ENCODE assay signal across 24 cellular contexts in genomic region chr19:15507068-15508034, GRCh38. TPM values are rescaled to one million over a fixed set of nuclear protein-coding genes. Genes with fewer than 3 reads are reported as not detected.
DNase-seq lines count a peak whose midpoint lies in the region; ATAC-seq and TF ChIP-seq lines count a peak whose summit lies in the region.
"Had no signal": no experiment of that assay in that cellular context is flagged by ENCODE, and none has a peak within 500 bp of the region (broad histone marks: within the 10 kb centered on the region; RNA-seq: fewer than 3 reads in every experiment).

No MANE protein-coding gene starts in this region.

- H3K9me3 ChIP-seq in naive thymus-derived CD4-positive, alpha-beta T cell (ENCODE audit: control insufficient read depth in 2 of 3, low read length in 3 of 3) = no peaks in the 10 kb centered on the region
- no peaks in the 10 kb centered on the region for H3K9me3 ChIP-seq in effector memory CD4-positive, alpha-beta T cell (ENCODE audit: control insufficient read depth, low read length)
- H3K9me3 ChIP-seq: ascending aorta; BLaER1 treated with 17β-estradiol and CSF1 and Interleukin-3, amounts not matched to agents 10 nM and 100 nM; pancreas; right lobe of liver; thoracic aorta had no signal

- no peaks in the 10 kb centered on the region for H3K9me3 Mint-ChIP-seq in activated CD8-positive, alpha-beta memory T cell treated with anti-CD3 and anti-CD28 coated beads, Interleukin-2, amount 10 ng/mL, durations not matched to agents 7 days and 5 days (ENCODE audit: low read depth)
- H3K9me3 Mint-ChIP-seq in activated CD4-positive, alpha-beta memory T cell treated with anti-CD3 and anti-CD28 coated beads, Interleukin-2, amount 10 ng/mL, durations not matched to agents 7 days and 5 days = no peaks in the 10 kb centered on the region
- H3K9me3 Mint-ChIP-seq in naive thymus-derived CD4-positive, alpha-beta T cell = peaks cover 0 to 2% (median 0%) of the 10 kb centered on the region in 11 donors
- no peaks in the 10 kb centered on the region for H3K9me3 Mint-ChIP-seq in osteocyte (ENCODE audit: unreplicated experiment)

- no peak overlapping the region for H3K4me3 Mint-ChIP-seq in activated CD8-positive, alpha-beta memory T cell treated with anti-CD3 and anti-CD28 coated beads, Interleukin-2, amount 10 ng/mL, durations not matched to agents 7 days and 5 days
- peak overlapping the region; percentile 46 for H3K4me3 Mint-ChIP-seq in activated CD4-positive, alpha-beta memory T cell treated with anti-CD3 and anti-CD28 coated beads, Interleukin-2, amount 10 ng/mL, durations not matched to agents 7 days and 5 days
- peak overlapping the region in 9 of 10 donors; percentile 12 to 84 (median 79) for H3K4me3 Mint-ChIP-seq in naive thymus-derived CD4-positive, alpha-beta T cell
- no peak overlapping the region for H3K4me3 Mint-ChIP-seq in osteocyte (ENCODE audit: unreplicated experiment)

- H3K4me3 ChIP-seq in naive thymus-derived CD4-positive, alpha-beta T cell (ENCODE audit: low read length) = no peak overlapping the region
- H3K4me3 ChIP-seq in effector memory CD4-positive, alpha-beta T cell (ENCODE audit: insufficient read depth, low read depth, low read length, poor library complexity, severe bottlenecking) = no peak overlapping the region
- H3K4me3 ChIP-seq: hepatocyte, lung had no signal

- H3K4me1 Mint-ChIP-seq in activated CD8-positive, alpha-beta memory T cell treated with anti-CD3 and anti-CD28 coated beads, Interleukin-2, amount 10 ng/mL, durations not matched to agents 7 days and 5 days = peaks cover 24% of the 10 kb centered on the region
- peaks cover 31% of the 10 kb centered on the region for H3K4me1 Mint-ChIP-seq in activated CD4-positive, alpha-beta memory T cell treated with anti-CD3 and anti-CD28 coated beads, Interleukin-2, amount 10 ng/mL, durations not matched to agents 7 days and 5 days
- H3K4me1 Mint-ChIP-seq in naive thymus-derived CD4-positive, alpha-beta T cell = peaks cover 9 to 22% (median 16%) of the 10 kb centered on the region in 7 donors
- no peaks in the 10 kb centered on the region for H3K4me1 Mint-ChIP-seq in osteocyte (ENCODE audit: unreplicated experiment)

- TF ChIP-seq CTCF in osteocyte (IDR thresholded peaks at IDR 0.05) = no peak

- no peak overlapping the region for H3K27ac ChIP-seq in naive thymus-derived CD4-positive, alpha-beta T cell (ENCODE audit: low read depth, low read length)
- H3K27ac ChIP-seq in effector memory CD4-positive, alpha-beta T cell (ENCODE audit: insufficient read depth, low read length, poor library complexity, severe bottlenecking) = no peak overlapping the region
- H3K27ac ChIP-seq: ascending aorta; BLaER1 treated with 17β-estradiol and CSF1 and Interleukin-3, amounts not matched to agents 10 nM and 100 nM; hepatocyte; pancreas; thoracic aorta had no signal

- DNase-seq in activated CD8-positive, alpha-beta memory T cell treated with anti-CD3 and anti-CD28 coated beads, Interleukin-2, amount 10 ng/mL, durations not matched to agents 7 days and 5 days = no peak
- no peak for DNase-seq in activated CD8-positive, alpha-beta memory T cell treated with anti-CD3 and anti-CD28 coated beads for 24 hours
- DNase-seq in D341Med (ENCODE audit: low spot score) = peak; percentile 22
- no peak for DNase-seq in activated CD4-positive, alpha-beta memory T cell treated with anti-CD3 and anti-CD28 coated beads, Interleukin-2, amount 10 ng/mL, durations not matched to agents 7 days and 5 days
- no peak for DNase-seq in naive thymus-derived CD4-positive, alpha-beta T cell
- DNase-seq in effector memory CD4-positive, alpha-beta T cell = no peak
- no peak for DNase-seq in osteocyte (ENCODE audit: extremely low spot score, unreplicated experiment)
- DNase-seq: ACHN; activated effector memory CD4-positive, alpha-beta T cell treated with Interleukin-2 at 50 U/mL for 16 hours; central memory CD4-positive, alpha-beta T cell; foreskin melanocyte; GDM1; NCI-H1436; NCI-H526; pancreas had no signal

- CTCF ChIA-PET in activated CD8-positive, alpha-beta memory T cell treated with anti-CD3 and anti-CD28 coated beads, Interleukin-2, amount 10 ng/mL, durations not matched to agents 7 days and 5 days (lab: Charles Lee) = interaction anchor here (1.2 to 1.4 kb wide), 2 partner anchors 48 to 353 kb away, joined by 3 to 4 read pairs; no protein-coding TSS in a partner anchor
- CTCF ChIA-PET in activated CD4-positive, alpha-beta memory T cell treated with anti-CD3 and anti-CD28 coated beads, Interleukin-2, amount 10 ng/mL, durations not matched to agents 7 days and 5 days (lab: Charles Lee) = interaction anchor here (1.2 to 1.4 kb wide), 2 partner anchors 43 to 88 kb away, joined by 3 read pairs; partner anchors contain the start of genes AKAP8L and RASAL3
- CTCF ChIA-PET in naive thymus-derived CD4-positive, alpha-beta T cell (lab: Charles Lee) = no interaction called here

- H3K36me3 ChIP-seq in naive thymus-derived CD4-positive, alpha-beta T cell (ENCODE audit: control insufficient read depth in 2 of 3, insufficient read depth in 3 of 3, low read length in 3 of 3) = no peaks in the 10 kb centered on the region
- H3K36me3 ChIP-seq in effector memory CD4-positive, alpha-beta T cell (ENCODE audit: control insufficient read depth, insufficient read depth, low read length) = no peaks in the 10 kb centered on the region
- H3K36me3 ChIP-seq: ascending aorta; BLaER1 treated with 17β-estradiol and CSF1 and Interleukin-3, amounts not matched to agents 10 nM and 100 nM; pancreas; right lobe of liver; thoracic aorta had no signal

- intact Hi-C loops in naive thymus-derived CD4-positive, alpha-beta T cell (cut with micrococcal nuclease) = no loop called here

- POLR2A ChIA-PET in activated CD4-positive, alpha-beta memory T cell treated with anti-CD3 and anti-CD28 coated beads, Interleukin-2, amount 10 ng/mL, durations not matched to agents 7 days and 5 days (lab: Charles Lee) = interaction anchor here (1.0 to 1.1 kb wide), 2 partner anchors 40 to 44 kb away, joined by 3 read pairs; no protein-coding TSS in a partner anchor
- POLR2A ChIA-PET in naive thymus-derived CD4-positive, alpha-beta T cell (lab: Charles Lee) = interaction anchor here (1.4 kb wide), 1 partner anchor 20 kb away, joined by 3 read pairs; no protein-coding TSS in a partner anchor

- H3K27me3 Mint-ChIP-seq in activated CD8-positive, alpha-beta memory T cell treated with anti-CD3 and anti-CD28 coated beads, Interleukin-2, amount 10 ng/mL, durations not matched to agents 7 days and 5 days = peaks cover 43% of the 10 kb centered on the region
- peaks cover 42% of the 10 kb centered on the region for H3K27me3 Mint-ChIP-seq in activated CD4-positive, alpha-beta memory T cell treated with anti-CD3 and anti-CD28 coated beads, Interleukin-2, amount 10 ng/mL, durations not matched to agents 7 days and 5 days
- peaks cover 0 to 50% (median 11%) of the 10 kb centered on the region in 5 donors for H3K27me3 Mint-ChIP-seq in naive thymus-derived CD4-positive, alpha-beta T cell
- peaks cover 4% of the 10 kb centered on the region for H3K27me3 Mint-ChIP-seq in osteocyte (ENCODE audit: unreplicated experiment)

- no peak for ATAC-seq in activated CD8-positive, alpha-beta memory T cell treated with anti-CD3 and anti-CD28 coated beads, Interleukin-2, amount 10 ng/mL, durations not matched to agents 7 days and 5 days
- ATAC-seq in naive thymus-derived CD4-positive, alpha-beta T cell = no peak
- no peak for ATAC-seq in HG02885 (IDR thresholded peaks at IDR 0.05; ENCODE audit: poor library complexity, unreplicated experiment)
- ATAC-seq: pancreas had no signal

- peak overlapping the region; percentile 8 for H3K27ac Mint-ChIP-seq in activated CD8-positive, alpha-beta memory T cell treated with anti-CD3 and anti-CD28 coated beads, Interleukin-2, amount 10 ng/mL, durations not matched to agents 7 days and 5 days
- no peak overlapping the region for H3K27ac Mint-ChIP-seq in activated CD4-positive, alpha-beta memory T cell treated with anti-CD3 and anti-CD28 coated beads, Interleukin-2, amount 10 ng/mL, durations not matched to agents 7 days and 5 days
- peak overlapping the region in 1 of 9 donors; percentile 69 for H3K27ac Mint-ChIP-seq in naive thymus-derived CD4-positive, alpha-beta T cell
- H3K27ac Mint-ChIP-seq in osteocyte (ENCODE audit: unreplicated experiment) = no peak overlapping the region

- no peaks in the 10 kb centered on the region for H3K27me3 ChIP-seq in naive thymus-derived CD4-positive, alpha-beta T cell (ENCODE audit: control insufficient read depth in 2 of 2, insufficient read depth in 2 of 2, low read length in 2 of 2)
- no peaks in the 10 kb centered on the region for H3K27me3 ChIP-seq in effector memory CD4-positive, alpha-beta T cell (replicated peaks; ENCODE audit: control insufficient read depth, insufficient read depth, low read length, poor library complexity, severe bottlenecking)
- H3K27me3 ChIP-seq: ascending aorta, hepatocyte, right lobe of liver had no signal

- no peaks in the 10 kb centered on the region for H3K36me3 Mint-ChIP-seq in activated CD8-positive, alpha-beta memory T cell treated with anti-CD3 and anti-CD28 coated beads, Interleukin-2, amount 10 ng/mL, durations not matched to agents 7 days and 5 days
- H3K36me3 Mint-ChIP-seq in activated CD4-positive, alpha-beta memory T cell treated with anti-CD3 and anti-CD28 coated beads, Interleukin-2, amount 10 ng/mL, durations not matched to agents 7 days and 5 days (ENCODE audit: low read depth) = no peaks in the 10 kb centered on the region
- no peaks in the 10 kb centered on the region for H3K36me3 Mint-ChIP-seq in naive thymus-derived CD4-positive, alpha-beta T cell
- no peaks in the 10 kb centered on the region for H3K36me3 Mint-ChIP-seq in osteocyte (ENCODE audit: unreplicated experiment)

- H3K4me1 ChIP-seq in naive thymus-derived CD4-positive, alpha-beta T cell (ENCODE audit: control insufficient read depth in 2 of 2, insufficient read depth in 2 of 2, low read length in 2 of 2) = peaks cover 0 to 7% of the 10 kb centered on the region in 2 donors
- peaks cover 13% of the 10 kb centered on the region for H3K4me1 ChIP-seq in effector memory CD4-positive, alpha-beta T cell (ENCODE audit: control insufficient read depth, insufficient read depth, low read length, poor library complexity, severe bottlenecking)
- H3K4me1 ChIP-seq: ascending aorta, pancreas had no signal

RNA-seq across cellular contexts. Expression of gene CYP4F22, which starts 1.0 kb away (rescaled TPM):
- 1 to 10 TPM; 1.2 to 1.9 TPM for total RNA-seq in activated CD8-positive, alpha-beta memory T cell treated with anti-CD3 and anti-CD28 coated beads, Interleukin-2, amount 10 ng/mL, durations not matched to agents 7 days and 5 days
- 1 to 10 TPM; 1.4 TPM for total RNA-seq in activated CD4-positive, alpha-beta memory T cell treated with anti-CD3 and anti-CD28 coated beads, Interleukin-2, amount 10 ng/mL, durations not matched to agents 7 days and 5 days
- 1 to 10 TPM in 1 of 5 experiments, under 1 TPM in 3, not detected in 1; 0.24 to 3.6 (median 0.28) TPM for total RNA-seq in naive thymus-derived CD4-positive, alpha-beta T cell
- under 1 TPM in 1 of 2 donors, not detected in 1; 0.15 TPM for polyA plus RNA-seq in naive thymus-derived CD4-positive, alpha-beta T cell
- not detected in 2 replicates for total RNA-seq in osteocyte
- total RNA-seq: ascending aorta, hepatocyte, myocyte, thoracic aorta had no signal
- polyA plus RNA-seq: hepatocyte, pancreas had no signal

RNA-seq across cellular contexts. Expression of gene PGLYRP2, which starts 28.1 kb away (rescaled TPM):
- total RNA-seq in activated CD8-positive, alpha-beta memory T cell treated with anti-CD3 and anti-CD28 coated beads, Interleukin-2, amount 10 ng/mL, durations not matched to agents 7 days and 5 days = under 1 TPM; 0.09 to 0.12 TPM
- under 1 TPM; 0.08 to 0.10 TPM for total RNA-seq in activated CD4-positive, alpha-beta memory T cell treated with anti-CD3 and anti-CD28 coated beads, Interleukin-2, amount 10 ng/mL, durations not matched to agents 7 days and 5 days
- total RNA-seq in naive thymus-derived CD4-positive, alpha-beta T cell = under 1 TPM in 3 of 5 experiments, not detected in 2; 0.21 to 0.65 (median 0.49) TPM
- under 1 TPM; 0.25 to 0.53 TPM for polyA plus RNA-seq in naive thymus-derived CD4-positive, alpha-beta T cell
- not detected in 2 replicates for total RNA-seq in osteocyte
- total RNA-seq: ascending aorta, hepatocyte, lung, myocyte, thoracic aorta had no signal
- polyA plus RNA-seq: hepatocyte, keratinocyte, pancreas had no signal

RNA-seq across cellular contexts. Expression of gene RASAL3, which starts 43.0 kb away (rescaled TPM):
- 100 to 1,000 TPM; 166 to 172 TPM for total RNA-seq in activated CD8-positive, alpha-beta memory T cell treated with anti-CD3 and anti-CD28 coated beads, Interleukin-2, amount 10 ng/mL, durations not matched to agents 7 days and 5 days
- total RNA-seq in activated CD4-positive, alpha-beta memory T cell treated with anti-CD3 and anti-CD28 coated beads, Interleukin-2, amount 10 ng/mL, durations not matched to agents 7 days and 5 days = 100 to 1,000 TPM; 174 to 179 TPM
- total RNA-seq in naive thymus-derived CD4-positive, alpha-beta T cell = 100 to 1,000 TPM; 138 to 214 (median 159) TPM
- 100 to 1,000 TPM in 1 of 2 donors, 10 to 100 TPM in 1; 38.5 to 120 TPM for polyA plus RNA-seq in naive thymus-derived CD4-positive, alpha-beta T cell
- total RNA-seq in osteocyte = not detected in 2 replicates
- total RNA-seq: myocyte had no signal
- polyA plus RNA-seq: keratinocyte had no signal

RNA-seq across cellular contexts. Expression of gene WIZ, which starts 57.6 kb away (rescaled TPM):
- total RNA-seq in activated CD8-positive, alpha-beta memory T cell treated with anti-CD3 and anti-CD28 coated beads, Interleukin-2, amount 10 ng/mL, durations not matched to agents 7 days and 5 days = 10 to 100 TPM; 29.9 to 30.8 TPM
- 10 to 100 TPM; 25.3 to 25.4 TPM for total RNA-seq in activated CD4-positive, alpha-beta memory T cell treated with anti-CD3 and anti-CD28 coated beads, Interleukin-2, amount 10 ng/mL, durations not matched to agents 7 days and 5 days
- 10 to 100 TPM; 20.1 to 34.9 (median 24.8) TPM for total RNA-seq in naive thymus-derived CD4-positive, alpha-beta T cell
- polyA plus RNA-seq in naive thymus-derived CD4-positive, alpha-beta T cell = 1 to 10 TPM in 1 of 2 donors, under 1 TPM in 1; 0.91 to 1.6 TPM
- 52.4 and 55.0 TPM in 2 replicates for total RNA-seq in osteocyte

Comparison
In these comparisons a context has a peak if more than half of its experiments do, and no peak if none do; other contexts are left out.
1. H3K4me3 Mint-ChIP-seq: peak in activated CD4-positive, alpha-beta memory T cell treated with anti-CD3 and anti-CD28 coated beads, Interleukin-2, amount 10 ng/mL, durations not matched to agents 7 days and 5 days (single experiment) and naive thymus-derived CD4-positive, alpha-beta T cell (9 of 10); none in activated CD8-positive, alpha-beta memory T cell treated with anti-CD3 and anti-CD28 coated beads, Interleukin-2, amount 10 ng/mL, durations not matched to agents 7 days and 5 days (single experiment) and osteocyte (single experiment).
2. RNA of gene RASAL3, which starts 43.0 kb away (total RNA-seq): 174 to 179 TPM in activated CD4-positive, alpha-beta memory T cell treated with anti-CD3 and anti-CD28 coated beads, Interleukin-2, amount 10 ng/mL, durations not matched to agents 7 days and 5 days, 166 to 172 TPM in activated CD8-positive, alpha-beta memory T cell treated with anti-CD3 and anti-CD28 coated beads, Interleukin-2, amount 10 ng/mL, durations not matched to agents 7 days and 5 days and 138 to 214 TPM in naive thymus-derived CD4-positive, alpha-beta T cell; not detected in osteocyte; every median in the first group is over 100 times any median in the second.